In the genomic region with DNA sequence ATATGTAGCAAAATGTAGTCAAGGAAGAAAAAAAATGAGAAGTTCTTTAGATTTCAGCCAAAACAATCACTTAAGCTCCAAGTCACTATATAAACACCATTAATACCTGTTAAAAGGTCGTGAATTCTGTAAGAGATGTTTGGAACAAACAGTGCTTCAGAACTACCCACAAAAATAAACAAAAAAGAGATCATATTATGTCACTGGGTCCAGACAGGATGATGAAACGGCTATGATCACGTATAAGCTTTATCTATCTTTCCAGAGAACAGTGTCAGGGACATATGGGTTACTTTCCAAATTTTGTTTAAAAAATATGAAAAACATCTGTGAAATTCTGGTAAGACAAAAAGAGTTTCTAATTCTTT, we compare ENCODE assay signal across 1 cellular context.
TF ChIP-seq lines count a peak whose summit lies in the region.

No MANE protein-coding gene starts in this region.

TF ChIP-seq in HepG2, 621 proteins besides CTCF, POLR2A, EP300 and RAD21 (continued from another document):
- no peak for TF ChIP-seq KLF9 (CRISPR knock-in tag; IDR thresholded peaks at IDR 0.05; ENCODE audit: low read depth)
- TF ChIP-seq HNRNPK (IDR thresholded peaks at IDR 0.05; ENCODE audit: low read depth, low read length, poor library complexity, severe bottlenecking) = no peak
- peak; percentile 34; the same call in 1 of the 2 replicates for TF ChIP-seq MIER3 (CRISPR knock-in tag; IDR thresholded peaks at IDR 0.05; ENCODE audit: borderline replicate concordance)
- TF ChIP-seq ETV6 (CRISPR knock-in tag; conservative IDR thresholded peaks at IDR 0.05) = no peak
- TF ChIP-seq NPAS2 (CRISPR knock-in tag; IDR thresholded peaks at IDR 0.05; ENCODE audit: borderline replicate concordance) = no peak
- TF ChIP-seq, protein P1, sequence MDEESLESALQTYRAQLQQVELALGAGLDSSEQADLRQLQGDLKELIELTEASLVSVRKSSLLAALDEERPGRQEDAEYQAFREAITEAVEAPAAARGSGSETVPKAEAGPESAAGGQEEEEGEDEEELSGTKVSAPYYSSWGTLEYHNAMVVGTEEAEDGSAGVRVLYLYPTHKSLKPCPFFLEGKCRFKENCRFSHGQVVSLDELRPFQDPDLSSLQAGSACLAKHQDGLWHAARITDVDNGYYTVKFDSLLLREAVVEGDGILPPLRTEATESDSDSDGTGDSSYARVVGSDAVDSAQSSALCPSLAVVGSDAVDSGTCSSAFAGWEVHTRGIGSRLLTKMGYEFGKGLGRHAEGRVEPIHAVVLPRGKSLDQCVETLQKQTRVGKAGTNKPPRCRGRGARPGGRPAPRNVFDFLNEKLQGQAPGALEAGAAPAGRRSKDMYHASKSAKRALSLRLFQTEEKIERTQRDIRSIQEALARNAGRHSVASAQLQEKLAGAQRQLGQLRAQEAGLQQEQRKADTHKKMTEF (CRISPR knock-in tag; IDR thresholded peaks at IDR 0.05) = peak; percentile 73
- TF ChIP-seq ZNF232 (CRISPR knock-in tag; IDR thresholded peaks at IDR 0.05; ENCODE audit: borderline replicate concordance) = no peak
- TF ChIP-seq SRSF1 (optimal IDR thresholded peaks at IDR 0.05; ENCODE audit: low read depth, low read length) = no peak
- TF ChIP-seq, protein P2, sequence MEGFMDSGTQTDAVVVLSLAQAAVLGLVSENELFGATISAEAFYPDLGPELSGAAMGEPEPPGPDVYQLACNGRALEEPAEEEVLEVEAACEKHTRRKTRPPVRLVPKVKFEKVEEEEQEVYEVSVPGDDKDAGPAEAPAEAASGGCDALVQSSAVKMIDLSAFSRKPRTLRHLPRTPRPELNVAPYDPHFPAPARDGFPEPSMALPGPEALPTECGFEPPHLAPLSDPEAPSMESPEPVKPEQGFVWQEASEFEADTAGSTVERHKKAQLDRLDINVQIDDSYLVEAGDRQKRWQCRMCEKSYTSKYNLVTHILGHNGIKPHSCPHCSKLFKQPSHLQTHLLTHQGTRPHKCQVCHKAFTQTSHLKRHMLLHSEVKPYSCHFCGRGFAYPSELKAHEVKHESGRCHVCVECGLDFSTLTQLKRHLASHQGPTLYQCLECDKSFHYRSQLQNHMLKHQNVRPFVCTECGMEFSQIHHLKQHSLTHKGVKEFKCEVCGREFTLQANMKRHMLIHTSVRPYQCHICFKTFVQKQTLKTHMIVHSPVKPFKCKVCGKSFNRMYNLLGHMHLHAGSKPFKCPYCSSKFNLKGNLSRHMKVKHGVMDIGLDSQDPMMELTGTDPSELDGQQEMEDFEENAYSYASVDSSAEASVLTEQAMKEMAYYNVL (CRISPR knock-in tag; IDR thresholded peaks at IDR 0.05; ENCODE audit: borderline replicate concordance) = no peak
- TF ChIP-seq, protein P3, sequence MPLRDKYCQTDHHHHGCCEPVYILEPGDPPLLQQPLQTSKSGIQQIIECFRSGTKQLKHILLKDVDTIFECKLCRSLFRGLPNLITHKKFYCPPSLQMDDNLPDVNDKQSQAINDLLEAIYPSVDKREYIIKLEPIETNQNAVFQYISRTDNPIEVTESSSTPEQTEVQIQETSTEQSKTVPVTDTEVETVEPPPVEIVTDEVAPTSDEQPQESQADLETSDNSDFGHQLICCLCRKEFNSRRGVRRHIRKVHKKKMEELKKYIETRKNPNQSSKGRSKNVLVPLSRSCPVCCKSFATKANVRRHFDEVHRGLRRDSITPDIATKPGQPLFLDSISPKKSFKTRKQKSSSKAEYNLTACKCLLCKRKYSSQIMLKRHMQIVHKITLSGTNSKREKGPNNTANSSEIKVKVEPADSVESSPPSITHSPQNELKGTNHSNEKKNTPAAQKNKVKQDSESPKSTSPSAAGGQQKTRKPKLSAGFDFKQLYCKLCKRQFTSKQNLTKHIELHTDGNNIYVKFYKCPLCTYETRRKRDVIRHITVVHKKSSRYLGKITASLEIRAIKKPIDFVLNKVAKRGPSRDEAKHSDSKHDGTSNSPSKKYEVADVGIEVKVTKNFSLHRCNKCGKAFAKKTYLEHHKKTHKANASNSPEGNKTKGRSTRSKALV (CRISPR knock-in tag; IDR thresholded peaks at IDR 0.05) = 0 out of 2 replicates have a peak, but pooled peaks have one; percentile 55
- TF ChIP-seq FOXK1 (CRISPR knock-in tag; IDR thresholded peaks at IDR 0.05; ENCODE audit: borderline replicate concordance, low read depth) = peak; percentile 85
- TF ChIP-seq, protein P4, sequence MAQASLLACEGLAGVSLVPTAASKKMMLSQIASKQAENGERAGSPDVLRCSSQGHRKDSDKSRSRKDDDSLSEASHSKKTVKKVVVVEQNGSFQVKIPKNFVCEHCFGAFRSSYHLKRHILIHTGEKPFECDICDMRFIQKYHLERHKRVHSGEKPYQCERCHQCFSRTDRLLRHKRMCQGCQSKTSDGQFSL (CRISPR knock-in tag; IDR thresholded peaks at IDR 0.05) = no peak
- TF ChIP-seq JUND (CRISPR knock-in tag; IDR thresholded peaks at IDR 0.05) = no peak
- TF ChIP-seq MTF1 (CRISPR knock-in tag; IDR thresholded peaks at IDR 0.05) = no peak
- TF ChIP-seq, protein P5, sequence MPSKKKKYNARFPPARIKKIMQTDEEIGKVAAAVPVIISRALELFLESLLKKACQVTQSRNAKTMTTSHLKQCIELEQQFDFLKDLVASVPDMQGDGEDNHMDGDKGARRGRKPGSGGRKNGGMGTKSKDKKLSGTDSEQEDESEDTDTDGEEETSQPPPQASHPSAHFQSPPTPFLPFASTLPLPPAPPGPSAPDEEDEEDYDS (CRISPR knock-in tag; IDR thresholded peaks at IDR 0.05) = 0 out of 2 replicates have a peak, but pooled peaks have one; percentile 16
